Comparison of ENCODE assay signal across 8 cellular contexts in genomic region chr14:52729925-52730707, GRCh38. TPM values are rescaled to one million over a fixed set of nuclear protein-coding genes. Genes with fewer than 3 reads are reported as not detected.
A peak's percentile ranks its signal among the peaks of the same experiment; 100 is the strongest.
DNase-seq lines count a peak whose midpoint lies in the region; ATAC-seq and TF ChIP-seq lines count a peak whose summit lies in the region.

STYX (plus strand) TSS chr14:52730166; CDS start chr14:52730475, 309 bp downstream.

- peaks cover 29% of the 10 kb centered on the region for H3K4me1 ChIP-seq in Loucy (ENCODE audit: insufficient read depth, low read length, poor library complexity, severe bottlenecking)
- peaks cover 2% of the 10 kb centered on the region for H3K4me1 ChIP-seq in RWPE2 (ENCODE audit: insufficient read depth, poor library complexity, severe bottlenecking)

- H3K9ac ChIP-seq in Loucy (ENCODE audit: low read depth, low read length, poor library complexity, severe bottlenecking) = peak within 1 kb of the TSS; percentile 89

- peak; percentile 95 for ATAC-seq in RWPE2 (ENCODE audit: low read depth)
- ATAC-seq in natural killer cell = peak; percentile 96 to 100 (median 96)

- H3K9me3 ChIP-seq in Loucy (ENCODE audit: insufficient read depth, low read depth, low read length) (no peaks in the 10 kb centered on the region), RWPE2 (ENCODE audit: severe bottlenecking) (no peaks in the 10 kb centered on the region)

- no peaks in the 10 kb centered on the region; the same call in 1 of the 2 replicates for H3K36me3 ChIP-seq in H7 (replicated peaks; ENCODE audit: control insufficient read depth, insufficient read depth, low read length)
- peaks cover 18% of the 10 kb centered on the region for H3K36me3 ChIP-seq in Loucy (ENCODE audit: insufficient read depth, low read length)
- peaks cover 53% of the 10 kb centered on the region for H3K36me3 ChIP-seq in RWPE2 (ENCODE audit: low read depth)

- H3K27me3 ChIP-seq in H7 (ENCODE audit: control insufficient read depth, insufficient read depth, low read length) = no peaks in the 10 kb centered on the region
- no peaks in the 10 kb centered on the region for H3K27me3 ChIP-seq in Loucy (ENCODE audit: insufficient read depth, low read length, poor library complexity, severe bottlenecking)
- H3K27me3 ChIP-seq in RWPE2 (ENCODE audit: insufficient read depth, poor library complexity, severe bottlenecking) = no peaks in the 10 kb centered on the region

- H3K4me1 Mint-ChIP-seq in activated T-helper 2 cell treated with anti-CD3 and anti-CD28 coated beads, Interferon-gamma antibody, Interleukin-2, Interleukin-4, amounts not matched to agents 10 μg/mL and 5 μg/mL and 100 μg/mL, durations not matched to agents 14 hours and 24 hours and 36 hours (ENCODE audit: low read depth) = peaks cover 18% of the 10 kb centered on the region
- peaks cover 27 to 28% of the 10 kb centered on the region in 2 donors for H3K4me1 Mint-ChIP-seq in natural killer cell

- H3K9me2 ChIP-seq in Loucy (replicated peaks; ENCODE audit: low read depth, low read length) = no peaks in the 10 kb centered on the region

- H3K27ac Mint-ChIP-seq in activated T-helper 2 cell treated with anti-CD3 and anti-CD28 coated beads, Interferon-gamma antibody, Interleukin-2, Interleukin-4, amounts not matched to agents 10 μg/mL and 5 μg/mL and 100 μg/mL, durations not matched to agents 14 hours and 24 hours and 36 hours = peak within 1 kb of the TSS; percentile 80
- H3K27ac Mint-ChIP-seq in natural killer cell = peak within 1 kb of the TSS; percentile 83 to 93

- peak within 1 kb of the TSS; percentile 94 for H3K4me2 ChIP-seq in Loucy (ENCODE audit: low read depth, low read length, poor library complexity, severe bottlenecking)

- H2AFZ ChIP-seq in Loucy (ENCODE audit: low read length) = peak within 1 kb of the TSS; percentile 89

- no peaks in the 10 kb centered on the region for H3K27me3 Mint-ChIP-seq in activated T-helper 2 cell treated with anti-CD3 and anti-CD28 coated beads, Interferon-gamma antibody, Interleukin-2, Interleukin-4, amounts not matched to agents 10 μg/mL and 5 μg/mL and 100 μg/mL, durations not matched to agents 14 hours and 24 hours and 36 hours (ENCODE audit: low read depth)
- H3K27me3 Mint-ChIP-seq in natural killer cell (ENCODE audit: low read depth in 2 of 2) = no peaks in the 10 kb centered on the region

- peak within 1 kb of the TSS; percentile 95 for H3K4me3 ChIP-seq in H7 (ENCODE audit: insufficient read depth, low read depth, low read length)
- H3K4me3 ChIP-seq in Loucy (ENCODE audit: low read length, poor library complexity, severe bottlenecking) = peak within 1 kb of the TSS; percentile 96
- H3K4me3 ChIP-seq in RWPE2 (ENCODE audit: severe bottlenecking) = peak within 1 kb of the TSS; percentile 95

- no peaks in the 10 kb centered on the region for H3K9me3 Mint-ChIP-seq in activated T-helper 2 cell treated with anti-CD3 and anti-CD28 coated beads, Interferon-gamma antibody, Interleukin-2, Interleukin-4, amounts not matched to agents 10 μg/mL and 5 μg/mL and 100 μg/mL, durations not matched to agents 14 hours and 24 hours and 36 hours
- H3K9me3 Mint-ChIP-seq in natural killer cell = no peaks in the 10 kb centered on the region

- H3F3A ChIP-seq in Loucy (ENCODE audit: low read depth) = 0 out of 2 replicates have a peak, but pooled peaks cover 5% of the 10 kb centered on the region

- peak within 1 kb of the TSS; percentile 95 for H3K4me3 Mint-ChIP-seq in activated T-helper 2 cell treated with anti-CD3 and anti-CD28 coated beads, Interferon-gamma antibody, Interleukin-2, Interleukin-4, amounts not matched to agents 10 μg/mL and 5 μg/mL and 100 μg/mL, durations not matched to agents 14 hours and 24 hours and 36 hours (ENCODE audit: low read depth)
- peak within 1 kb of the TSS; percentile 93 for H3K4me3 Mint-ChIP-seq in natural killer cell

- H3K36me3 Mint-ChIP-seq in activated T-helper 2 cell treated with anti-CD3 and anti-CD28 coated beads, Interferon-gamma antibody, Interleukin-2, Interleukin-4, amounts not matched to agents 10 μg/mL and 5 μg/mL and 100 μg/mL, durations not matched to agents 14 hours and 24 hours and 36 hours (ENCODE audit: low read depth) = peaks cover 48% of the 10 kb centered on the region
- peaks cover 5% of the 10 kb centered on the region for H3K36me3 Mint-ChIP-seq in natural killer cell

- H3K79me2 ChIP-seq in Loucy (ENCODE audit: insufficient read depth, low read length) = peaks cover 34% of the 10 kb centered on the region

- DNase-seq in ELF-1 (ENCODE audit: low read depth, low spot score) (peak; percentile 99), H7 (peak; percentile 93), RWPE2 (ENCODE audit: low spot score) (peak; percentile 100), fibroblast of peridontal ligament (ENCODE audit: extremely low read depth) (peak; percentile 93), natural killer cell (peak; percentile 96)
- peak; percentile 96 for DNase-seq in activated T-helper 2 cell treated with anti-CD3 and anti-CD28 coated beads, Interferon-gamma antibody, Interleukin-2, Interleukin-4, amounts not matched to agents 10 μg/mL and 5 μg/mL and 100 μg/mL, durations not matched to agents 14 hours and 24 hours and 36 hours (ENCODE audit: low spot score)
- DNase-seq in stimulated activated naive CD4-positive, alpha-beta T cell (lab: John Stamatoyannopoulos, UW) = peak; percentile 92 to 98 (median 96)

- no peak for TF ChIP-seq CTCF in Loucy (conservative IDR thresholded peaks at IDR 0.05; ENCODE audit: low read length)
- TF ChIP-seq CTCF in RWPE2 (IDR thresholded peaks at IDR 0.05; ENCODE audit: poor library complexity, severe bottlenecking) = no peak
- no peak for TF ChIP-seq CTCF in natural killer cell (IDR thresholded peaks at IDR 0.05)

- H4K20me1 ChIP-seq in Loucy (ENCODE audit: insufficient read depth, low read length, poor library complexity, severe bottlenecking) = peaks cover 4% of the 10 kb centered on the region

- peak within 1 kb of the TSS; percentile 47 for H3K27ac ChIP-seq in RWPE2 (ENCODE audit: poor library complexity, severe bottlenecking)

- intact Hi-C loops in activated T-helper 2 cell treated with anti-CD3 and anti-CD28 coated beads, Interferon-gamma antibody, Interleukin-2, Interleukin-4, amounts not matched to agents 10 μg/mL and 5 μg/mL and 100 μg/mL, durations not matched to agents 14 hours and 24 hours and 36 hours (cut with micrococcal nuclease) = loop anchor here (1.0 to 10.0 kb wide), 6 partner anchors 12 to 178 kb away; partner anchors contain the start of genes GNPNAT1, GPR137C, PSMC6 and TXNDC16
- intact Hi-C loops in natural killer cell (cut with micrococcal nuclease) = loop anchor here (1.0 to 10.0 kb wide), 3 partner anchors 12 to 65 kb away; partner anchors contain the start of genes GNPNAT1 and PSMC6

RNA-seq across cellular contexts. Expression of gene STYX, which starts in this region (rescaled TPM):
- total RNA-seq in H7 (2014; rRNA removed; shearing (Covaris generic)) = 20.7 and 28.4 TPM in 2 replicates
- total RNA-seq in activated T-helper 2 cell treated with anti-CD3 and anti-CD28 coated beads, Interferon-gamma antibody, Interleukin-2, Interleukin-4, amounts not matched to agents 10 μg/mL and 5 μg/mL and 100 μg/mL, durations not matched to agents 14 hours and 24 hours and 36 hours = 16.3 and 16.5 TPM in 2 replicates
- total RNA-seq in natural killer cell = 10 to 100 TPM; 13.3 to 22.9 (median 18.3) TPM

Comparison
In these comparisons a context has a peak if more than half of its experiments do, and no peak if none do; other contexts are left out.
1. Peak in every context shown above with its lines: DNase-seq, ATAC-seq, H3K4me3 ChIP-seq and H3K27ac ChIP-seq.